In genomic region chr2:234275515-234275914, GRCh38 we compare ENCODE assay signal across 25 cellular contexts.
A peak's percentile ranks its signal among the peaks of the same experiment; 100 is the strongest.
DNase-seq lines count a peak whose midpoint lies in the region; ATAC-seq lines count a peak whose summit lies in the region.
"Had no signal": no experiment of that assay in that cellular context is flagged by ENCODE, and none has a peak within 500 bp of the region (broad histone marks: within the 10 kb centered on the region; RNA-seq: fewer than 3 reads in every experiment).

No MANE protein-coding gene starts in this region.

- no peaks in the 10 kb centered on the region for H3K36me3 Mint-ChIP-seq in immature natural killer cell
- H3K36me3 Mint-ChIP-seq: memory B cell; naive thymus-derived CD8-positive, alpha-beta T cell; type B pancreatic cell had no signal

- peaks cover 0 to 5% (median 0%) of the 10 kb centered on the region in 6 donors for H3K9me3 Mint-ChIP-seq in immature natural killer cell

- peak overlapping the region in 5 of 6 donors; percentile 34 to 64 (median 58) for H3K27ac Mint-ChIP-seq in immature natural killer cell
- H3K27ac Mint-ChIP-seq: B cell, memory B cell, type B pancreatic cell had no signal

- DNase-seq in NCI-H1092 treated with DMSO at 0.1 percent for 48 hours (lab: John Stamatoyannopoulos, UW), result peak; percentile 2
- DNase-seq in NCI-H1092 (lab: John Stamatoyannopoulos, UW), result no peak
- DNase-seq in COLO668 (lab: John Stamatoyannopoulos, UW; ENCODE audit: unreplicated experiment), result peak; percentile 14
- DNase-seq in NCI-H2107 (lab: John Stamatoyannopoulos, UW), result peak; percentile 52
- DNase-seq in immature natural killer cell, result no peak
- no peak for DNase-seq in C1 segment of cervical spinal cord (lab: John Stamatoyannopoulos, UW)
- DNase-seq: activated CD4-positive, alpha-beta T cell treated with anti-CD3 and anti-CD28 coated beads for 4 hours; amygdala; central memory CD4-positive, alpha-beta T cell; erythroblast; foreskin melanocyte; H7; kidney; naive thymus-derived CD8-positive, alpha-beta T cell; NCI-H187 treated with DMSO at 0.1 percent for 48 hours; NK-92 treated with Interleukin-12 subunit alpha and Interleukin-12 subunit beta, amount 100 ng/mL, for 24 hours; posterior cingulate gyrus; RPMI8226; stimulated activated naive CD4-positive, alpha-beta T cell treated with Interleukin-2 at 50 U/mL for 16 hours had no signal

- ATAC-seq in GM21619 (IDR thresholded peaks at IDR 0.05; ENCODE audit: unreplicated experiment), result no peak
- ATAC-seq in HG03520 (IDR thresholded peaks at IDR 0.05; ENCODE audit: unreplicated experiment), result no peak
- ATAC-seq: GM12878; naive thymus-derived CD8-positive, alpha-beta T cell had no signal

- H3K27me3 Mint-ChIP-seq in immature natural killer cell (ENCODE audit: low read depth in 3 of 3), result peaks cover 2 to 6% (median 3%) of the 10 kb centered on the region in 3 donors
- H3K27me3 Mint-ChIP-seq: naive thymus-derived CD8-positive, alpha-beta T cell; type B pancreatic cell had no signal

- H3K4me1 Mint-ChIP-seq in immature natural killer cell, result peaks cover 84 to 94% of the 10 kb centered on the region in 2 donors
- H3K4me1 Mint-ChIP-seq: B cell, memory B cell had no signal

- peak overlapping the region in 4 of 5 donors; percentile 3 to 41 (median 16) for H3K4me3 Mint-ChIP-seq in immature natural killer cell
- H3K4me3 Mint-ChIP-seq: B cell; memory B cell; naive thymus-derived CD8-positive, alpha-beta T cell; type B pancreatic cell had no signal

Comparison
In these comparisons a context has a peak if more than half of its experiments do, and no peak if none do; other contexts are left out.
1. DNase-seq: peak in NCI-H1092 treated with DMSO at 0.1 percent for 48 hours (single experiment), COLO668 (single experiment) and NCI-H2107 (single experiment); none in NCI-H1092 (single experiment), immature natural killer cell (0 of 3) and C1 segment of cervical spinal cord (0 of 14).